In the genomic region with DNA sequence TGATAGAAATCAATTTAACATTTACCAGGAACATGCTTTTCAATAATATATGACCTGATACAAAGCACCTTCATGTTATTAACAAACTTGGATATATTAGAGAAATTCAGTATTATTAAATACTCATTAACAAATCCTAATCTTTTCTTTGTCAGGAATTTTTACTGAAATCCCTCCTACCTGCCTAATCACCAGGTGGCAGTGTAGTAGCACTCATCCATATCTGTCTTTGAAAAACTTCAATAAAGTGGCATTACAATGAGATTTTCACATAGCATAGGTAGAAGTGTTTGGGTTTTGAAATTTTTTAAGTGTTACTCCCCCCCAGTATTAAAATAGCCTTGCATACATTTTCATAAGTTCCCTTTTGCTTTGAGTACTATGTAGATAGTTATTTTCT, we compare ENCODE assay signal across 10 cellular contexts.
DNase-seq lines count a peak whose midpoint lies in the region; ATAC-seq lines count a peak whose summit lies in the region.
"Had no signal": no experiment of that assay in that cellular context is flagged by ENCODE, and none has a peak within 500 bp of the region (broad histone marks: within the 10 kb centered on the region; RNA-seq: fewer than 3 reads in every experiment).

No MANE protein-coding gene starts in this region.

- DNase-seq in DMS53 (lab: John Stamatoyannopoulos, UW) (peak; percentile 68), KBM-7 (peak; percentile 2), adipocyte (ENCODE audit: low read depth) (peak; percentile 29), left lobe of liver (ENCODE audit: low spot score) (no peak), retina (no peak), NOMO-1 treated with DMSO at 0.1 percent for 48 hours (lab: John Stamatoyannopoulos, UW; ENCODE audit: unreplicated experiment) (no peak)
- DNase-seq: activated effector memory CD4-positive, alpha-beta T cell treated with anti-CD3 and anti-CD28 coated beads, Interleukin-2, amount 50 U/mL, for 16 hours; left ventricle myocardium superior had no signal

- no peaks in the 10 kb centered on the region for H3K27me3 ChIP-seq in adipocyte (replicated peaks; ENCODE audit: control insufficient read depth, insufficient read depth, low read length)

- ATAC-seq in left lobe of liver, result peak; percentile 53
- ATAC-seq in GM19328 (IDR thresholded peaks at IDR 0.05; ENCODE audit: unreplicated experiment), result no peak
- ATAC-seq in GM18867 (IDR thresholded peaks at IDR 0.05; ENCODE audit: unreplicated experiment), result no peak
- ATAC-seq: left ventricle myocardium superior had no signal

- H3K4me1 ChIP-seq in adipocyte (ENCODE audit: control insufficient read depth, insufficient read depth, low read length), result no peaks in the 10 kb centered on the region

- no peak overlapping the region for H3K9ac ChIP-seq in adipocyte (ENCODE audit: low read length)

- no peaks in the 10 kb centered on the region for H3K36me3 ChIP-seq in adipocyte (ENCODE audit: control insufficient read depth, insufficient read depth, low read length, severe bottlenecking)

- H3K9me3 ChIP-seq in adipocyte (ENCODE audit: control insufficient read depth, low read length), result no peaks in the 10 kb centered on the region

- H3K4me3 ChIP-seq in adipocyte (ENCODE audit: low read length), result no peak overlapping the region

- in situ Hi-C loops in KBM-7 (cut with MboI; ENCODE audit: low pct_unique_long_range_greater_than_20kb, low sequenced_read_pairs), result no loop called here

Comparison
In these comparisons a context has a peak if more than half of its experiments do, and no peak if none do; other contexts are left out.
1. DNase-seq: peak in DMS53 (single experiment), KBM-7 (single experiment) and adipocyte (single experiment); none in left lobe of liver (single experiment), retina (single experiment) and NOMO-1 treated with DMSO at 0.1 percent for 48 hours (single experiment).